Comparison of ENCODE assay signal across 11 cellular contexts in the genomic region with DNA sequence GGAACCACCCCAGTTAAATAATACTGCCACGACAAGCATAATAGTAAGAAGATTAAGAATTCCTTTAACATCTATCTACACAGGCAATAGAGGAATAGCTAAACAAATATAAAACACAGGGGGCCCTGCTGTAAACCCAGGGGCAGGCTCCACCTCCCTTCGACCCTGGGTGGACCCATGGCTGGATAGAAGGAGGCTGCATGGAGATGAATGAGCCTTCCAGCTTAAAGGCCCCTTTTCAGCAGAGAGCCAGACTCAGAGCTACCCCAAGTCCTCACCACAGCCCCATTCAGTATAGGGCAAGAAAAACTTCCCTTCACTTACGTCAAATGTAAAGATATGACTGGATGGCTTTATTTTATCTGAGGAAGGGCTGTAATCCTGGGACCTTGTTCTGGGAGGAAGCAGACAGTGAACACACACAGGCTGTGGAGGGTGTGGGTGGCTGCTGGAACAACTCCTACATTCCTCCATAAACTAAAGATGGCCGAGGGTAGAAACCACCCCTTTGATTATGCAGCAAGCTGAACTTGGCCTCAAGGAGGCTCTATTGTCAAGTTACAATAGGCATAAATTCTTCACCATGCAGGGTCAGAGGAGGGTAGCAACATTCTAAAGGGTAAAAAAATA. TPM values are rescaled to one million over a fixed set of nuclear protein-coding genes. Genes with fewer than 3 reads are reported as not detected.
DNase-seq lines count a peak whose midpoint lies in the region.
"Had no signal": no experiment of that assay in that cellular context is flagged by ENCODE, and none has a peak within 500 bp of the region (broad histone marks: within the 10 kb centered on the region; RNA-seq: fewer than 3 reads in every experiment).

No MANE protein-coding gene starts in this region.

- H3K36me3 Mint-ChIP-seq in activated CD4-positive, alpha-beta memory T cell treated with anti-CD3 and anti-CD28 coated beads for 36 hours = no peaks in the 10 kb centered on the region

- peak; percentile 73 for DNase-seq in GM03348 (ENCODE audit: low spot score)
- DNase-seq in astrocyte of the hippocampus (ENCODE audit: low read depth, low spot score) = peak; percentile 90
- peak; percentile 34 for DNase-seq in hepatic stellate cell (ENCODE audit: low spot score)
- peak; percentile 76 for DNase-seq in renal cortical epithelial cell (ENCODE audit: low read depth)
- no peak for DNase-seq in cerebellar nuclear complex (lab: John Stamatoyannopoulos, UW)
- no peak for DNase-seq in Karpas-422
- DNase-seq in activated CD4-positive, alpha-beta memory T cell treated with anti-CD3 and anti-CD28 coated beads for 36 hours = no peak
- no peak for DNase-seq in NCI-H1436 (lab: John Stamatoyannopoulos, UW)
- DNase-seq: activated effector memory CD4-positive, alpha-beta T cell treated with anti-CD3 and anti-CD28 coated beads, Interleukin-2, amount 50 U/mL, for 16 hours; NCI-H1105 had no signal

- H3K9ac ChIP-seq in Karpas-422 (ENCODE audit: low read length) = no peak overlapping the region

- H3K9me2 ChIP-seq in Karpas-422 (replicated peaks; ENCODE audit: insufficient read depth, low read length) = no peaks in the 10 kb centered on the region

- H3K27me3 Mint-ChIP-seq in activated CD4-positive, alpha-beta memory T cell treated with anti-CD3 and anti-CD28 coated beads for 36 hours = peaks cover 33% of the 10 kb centered on the region

- H3K36me3 ChIP-seq in Karpas-422 (ENCODE audit: insufficient read depth, low read length) = no peaks in the 10 kb centered on the region

- no peaks in the 10 kb centered on the region for H3K9me3 ChIP-seq in Karpas-422 (ENCODE audit: low read length)

- H3K27ac ChIP-seq in Karpas-422 (ENCODE audit: low read length) = no peak overlapping the region

- POLR2A ChIA-PET in activated CD4-positive, alpha-beta memory T cell treated with anti-CD3 and anti-CD28 coated beads for 36 hours (lab: Charles Lee) = no interaction called here

- no peaks in the 10 kb centered on the region for H3K4me1 Mint-ChIP-seq in activated CD4-positive, alpha-beta memory T cell treated with anti-CD3 and anti-CD28 coated beads for 36 hours (ENCODE audit: low read depth)

- H4K20me1 ChIP-seq in Karpas-422 (ENCODE audit: insufficient read depth, low read depth, low read length) = no peaks in the 10 kb centered on the region

- no peaks in the 10 kb centered on the region for H3K9me3 Mint-ChIP-seq in activated CD4-positive, alpha-beta memory T cell treated with anti-CD3 and anti-CD28 coated beads for 36 hours
- H3K9me3 Mint-ChIP-seq: T-helper 1 cell treated with Interleukin-12 subunit alpha and Interleukin-12 subunit beta and Interleukin-4 antibody, amounts not matched to agents 30 μg/mL and 1 μg/mL, for 36 hours had no signal

- no peaks in the 10 kb centered on the region for H3K79me2 ChIP-seq in Karpas-422 (ENCODE audit: low read length)

- H3K4me1 ChIP-seq in Karpas-422 (ENCODE audit: low read length) = 0 out of 2 replicates have a peak, but pooled peaks cover 6% of the 10 kb centered on the region

- no peak overlapping the region for H3K4me3 Mint-ChIP-seq in activated CD4-positive, alpha-beta memory T cell treated with anti-CD3 and anti-CD28 coated beads for 36 hours
- H3K4me3 Mint-ChIP-seq: T-helper 1 cell treated with Interleukin-12 subunit alpha and Interleukin-12 subunit beta and Interleukin-4 antibody, amounts not matched to agents 30 μg/mL and 1 μg/mL, for 36 hours had no signal

- H3K4me3 ChIP-seq in Karpas-422 (ENCODE audit: low read length) = no peak overlapping the region

- intact Hi-C loops in activated CD4-positive, alpha-beta memory T cell treated with anti-CD3 and anti-CD28 coated beads for 36 hours (cut with micrococcal nuclease) = no loop called here

- CTCF ChIA-PET in activated CD4-positive, alpha-beta memory T cell treated with anti-CD3 and anti-CD28 coated beads for 36 hours (lab: Charles Lee) = no interaction called here

- no peak overlapping the region for H2AFZ ChIP-seq in Karpas-422 (ENCODE audit: low read length)

- no peaks in the 10 kb centered on the region for H3K27me3 ChIP-seq in Karpas-422 (ENCODE audit: low read length)

- no peak overlapping the region for H3K4me2 ChIP-seq in Karpas-422 (ENCODE audit: low read depth, low read length, poor library complexity, severe bottlenecking)

- no peak overlapping the region for H3K27ac Mint-ChIP-seq in activated CD4-positive, alpha-beta memory T cell treated with anti-CD3 and anti-CD28 coated beads for 36 hours
- H3K27ac Mint-ChIP-seq: T-helper 1 cell treated with Interleukin-12 subunit alpha and Interleukin-12 subunit beta and Interleukin-4 antibody, amounts not matched to agents 30 μg/mL and 1 μg/mL, for 36 hours had no signal

RNA-seq across cellular contexts. Expression of gene NUAK1, which starts 30.5 kb away (rescaled TPM):
- total RNA-seq in renal cortical epithelial cell = 10.8 and 21.4 TPM in 2 replicates
- total RNA-seq in Karpas-422 (2014; rRNA removed; shearing (Covaris generic); ENCODE audit: low replicate concordance) = not detected in 2 replicates
- under 1 TPM in 1 of 2 experiments, not detected in 1; 0.05 TPM for total RNA-seq in activated CD4-positive, alpha-beta memory T cell treated with anti-CD3 and anti-CD28 coated beads for 36 hours

Comparison
In these comparisons a context has a peak if more than half of its experiments do, and no peak if none do; other contexts are left out.
1. DNase-seq: peak in GM03348 (single experiment), astrocyte of the hippocampus (single experiment), hepatic stellate cell (single experiment) and renal cortical epithelial cell (single experiment); none in cerebellar nuclear complex (0 of 2), Karpas-422 (single experiment), activated CD4-positive, alpha-beta memory T cell treated with anti-CD3 and anti-CD28 coated beads for 36 hours (single experiment) and NCI-H1436 (single experiment).
2. RNA of gene NUAK1, which starts 30.5 kb away (total RNA-seq): 10.8 to 21.4 TPM in renal cortical epithelial cell; 0.05 TPM in activated CD4-positive, alpha-beta memory T cell treated with anti-CD3 and anti-CD28 coated beads for 36 hours and not detected in Karpas-422; every median in the first group is over 10 times any median in the second.